ENCODE assay signal across 19 cellular contexts in genomic region chr14:101252443-101253214, GRCh38.
"Had no signal": no experiment of that assay in that cellular context is flagged by ENCODE, and none has a peak within 500 bp of the region (broad histone marks: within the 10 kb centered on the region; RNA-seq: fewer than 3 reads in every experiment).

No MANE protein-coding gene starts in this region.

- H3K27ac ChIP-seq: colonic mucosa, gastrocnemius medialis, left lung, neural progenitor cell, pancreas, tibial nerve, vagina had no signal

- H3K9ac ChIP-seq: neural progenitor cell had no signal

- H3K27me3 ChIP-seq: colonic mucosa, gastrocnemius medialis, neural progenitor cell, pancreas, tibial nerve, vagina had no signal

- H3K36me3 ChIP-seq: colonic mucosa, gastrocnemius medialis, left lung, neural progenitor cell, pancreas, tibial nerve, vagina had no signal

- H3K4me1 ChIP-seq: colonic mucosa, gastrocnemius medialis, left lung, neural progenitor cell, pancreas, vagina had no signal

- H3K4me2 ChIP-seq: neural progenitor cell had no signal

- DNase-seq: activated CD4-positive, alpha-beta T cell treated with anti-CD3 and anti-CD28 coated beads, Interleukin-2, amount 50 U/mL, for 1 hour; activated CD8-positive, alpha-beta memory T cell treated with anti-CD3 and anti-CD28 coated beads, Interleukin-2, amount 50 U/mL, for 4 hours; activated effector memory CD4-positive, alpha-beta T cell treated with Interleukin-2 at 50 U/mL for 16 hours; activated naive CD4-positive, alpha-beta T cell treated with anti-CD3 and anti-CD28 coated beads, Interleukin-2, amount 10 ng/mL, durations not matched to agents 7 days and 5 days; activated naive CD8-positive, alpha-beta T cell treated with anti-CD3 and anti-CD28 coated beads, Interleukin-2, amount 50 U/mL, for 24 hours; activated T-cell treated with anti-CD3 and anti-CD28 coated beads, Interleukin-2, amount 50 U/mL, for 4 hours; anterior cingulate cortex; central memory CD4-positive, alpha-beta T cell; gastrocnemius medialis; mammary epithelial cell; stimulated activated CD8-positive, alpha-beta memory T cell treated with anti-CD3 and anti-CD28 coated beads, Interleukin-4, amount 100 ng/mL, for 48 hours; stimulated activated naive CD4-positive, alpha-beta T cell; T1000 had no signal

- H3K4me3 ChIP-seq: colonic mucosa, gastrocnemius medialis, left lung, neural progenitor cell, pancreas, tibial nerve, vagina had no signal

- H2AFZ ChIP-seq: neural progenitor cell had no signal

- H3K9me3 ChIP-seq: colonic mucosa, gastrocnemius medialis, left lung, pancreas, vagina had no signal

- ATAC-seq: activated naive CD8-positive, alpha-beta T cell treated with anti-CD3 and anti-CD28 coated beads, Interleukin-2, amount 50 U/mL, for 24 hours; activated T-cell treated with anti-CD3 and anti-CD28 coated beads, Interleukin-2, amount 50 U/mL, for 4 hours; gastrocnemius medialis; left lung; pancreas had no signal
